25 cellular contexts compared by ENCODE assay signal in the genomic region with DNA sequence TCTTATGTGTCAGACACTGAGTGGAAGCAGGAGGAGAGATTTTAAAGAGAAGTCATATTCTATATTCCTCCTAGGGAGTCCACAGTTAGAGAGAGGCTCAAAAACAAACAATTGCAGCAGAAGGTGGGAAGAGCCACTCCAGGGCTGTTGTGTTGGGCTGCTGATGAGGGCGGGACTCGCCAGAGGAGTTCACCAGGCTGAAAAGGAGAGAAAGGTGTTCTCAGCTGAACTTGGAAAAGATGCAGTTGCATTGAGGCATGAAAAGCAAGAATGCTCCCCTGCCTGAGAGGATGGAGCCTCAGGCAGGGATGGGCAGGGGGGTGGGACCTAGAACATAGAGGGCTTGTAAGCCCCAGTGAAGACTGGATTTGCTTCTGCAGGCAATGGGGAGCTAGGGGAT.
DNase-seq lines count a peak whose midpoint lies in the region; ATAC-seq, FAIRE-seq and TF ChIP-seq lines count a peak whose summit lies in the region.
"Had no signal": no experiment of that assay in that cellular context is flagged by ENCODE, and none has a peak within 500 bp of the region (broad histone marks: within the 10 kb centered on the region; RNA-seq: fewer than 3 reads in every experiment).

No MANE protein-coding gene starts in this region.

- H3K18ac ChIP-seq in H1 (ENCODE audit: extremely low read depth, low read length), result no peak overlapping the region

- no peaks in the 10 kb centered on the region for H3K79me2 ChIP-seq in H1 (ENCODE audit: control insufficient read depth in 1 of 2, insufficient read depth in 2 of 2, low read length in 2 of 2)
- no peaks in the 10 kb centered on the region for H3K79me2 ChIP-seq in neural progenitor cell (ENCODE audit: low read depth)

- H2AFZ ChIP-seq in H1 (ENCODE audit: low read length) (no peak overlapping the region), neural progenitor cell (replicated peaks) (no peak overlapping the region)

- H3K9me3 ChIP-seq in H1 (ENCODE audit: insufficient read depth in 2 of 2, low read depth in 1 of 2, low read length in 1 of 2) (no peaks in the 10 kb centered on the region), neural progenitor cell (ENCODE audit: low read depth) (no peaks in the 10 kb centered on the region), HAP-1 (no peaks in the 10 kb centered on the region)
- H3K9me3 ChIP-seq: A549; BLaER1 treated with 17β-estradiol and CSF1 and Interleukin-3, amounts not matched to agents 10 nM and 100 nM; Caco-2 had no signal

- no peak overlapping the region for H2BK12ac ChIP-seq in H1 (ENCODE audit: low read depth, low read length)

- H3F3A ChIP-seq in neural progenitor cell (ENCODE audit: low read depth), result no peaks in the 10 kb centered on the region

- no peaks in the 10 kb centered on the region for H4K20me1 ChIP-seq in H1 (replicated peaks in 1 of 2; ENCODE audit: control insufficient read depth in 1 of 2, insufficient read depth in 2 of 2, low read length in 2 of 2)
- no peaks in the 10 kb centered on the region for H4K20me1 ChIP-seq in neural progenitor cell (ENCODE audit: low read depth)
- H4K20me1 ChIP-seq: BLaER1 treated with 17β-estradiol and CSF1 and Interleukin-3, amounts not matched to agents 10 nM and 100 nM had no signal

- no peak overlapping the region for H3K56ac ChIP-seq in H1 (replicated peaks; ENCODE audit: insufficient read length, low read depth, low read length)

- H2BK120ac ChIP-seq in H1 (replicated peaks; ENCODE audit: low read depth, low read length), result no peak overlapping the region

- H4K8ac ChIP-seq in H1 (ENCODE audit: extremely low read depth, insufficient read depth, low read length), result no peak overlapping the region; the same call in 1 of the 2 replicates

- peaks cover 44% of the 10 kb centered on the region for H3K4me1 Mint-ChIP-seq in neural progenitor cell
- no peaks in the 10 kb centered on the region for H3K4me1 Mint-ChIP-seq in naive thymus-derived CD8-positive, alpha-beta T cell
- H3K4me1 Mint-ChIP-seq: B cell had no signal

- no peaks in the 10 kb centered on the region for H3K79me1 ChIP-seq in H1 (ENCODE audit: low read depth, low read length)

- no peak for ATAC-seq in HG02852 (IDR thresholded peaks at IDR 0.05; ENCODE audit: unreplicated experiment)
- no peak for ATAC-seq in naive thymus-derived CD8-positive, alpha-beta T cell
- ATAC-seq: A549; CD8-positive, alpha-beta T cell; GM12878 had no signal

- H3K36me3 ChIP-seq in H1 (ENCODE audit: control insufficient read depth in 2 of 4, insufficient read depth in 4 of 4, low read length in 3 of 4) (no peaks in the 10 kb centered on the region), neural progenitor cell (no peaks in the 10 kb centered on the region), HAP-1 (replicated peaks) (no peaks in the 10 kb centered on the region)
- H3K36me3 ChIP-seq: BLaER1 treated with 17β-estradiol and CSF1 and Interleukin-3, amounts not matched to agents 10 nM and 100 nM had no signal

- H2BK20ac ChIP-seq in H1 (ENCODE audit: low read length), result no peak overlapping the region

- no peak for TF ChIP-seq CTCF in H1 (IDR thresholded peaks at IDR 0.05; ENCODE audit: control extremely low read depth in 1 of 3, insufficient read depth in 1 of 3, low read depth in 1 of 3, low read length in 3 of 3)
- no peak for TF ChIP-seq CTCF in neural progenitor cell (IDR thresholded peaks at IDR 0.05)

- H3K23ac ChIP-seq in H1 (ENCODE audit: insufficient read length), result no peak overlapping the region

- H2BK15ac ChIP-seq in H1 (ENCODE audit: low read length), result 0 out of 2 replicates have a peak overlapping the region, but pooled peaks have one; percentile 46

- TF ChIP-seq EP300 in H1 (IDR thresholded peaks at IDR 0.05; ENCODE audit: borderline replicate concordance in 1 of 2, low read depth in 2 of 2, low read length in 2 of 2), result no peak

- H3K4ac ChIP-seq in H1 (replicated peaks; ENCODE audit: insufficient read length, low read depth, low read length), result no peak overlapping the region

- H3K9ac ChIP-seq in H1 (replicated peaks in 1 of 4; ENCODE audit: extremely low read depth in 1 of 4, low read depth in 3 of 4, low read length in 3 of 4), result no peak overlapping the region
- H3K9ac ChIP-seq in neural progenitor cell, result no peak overlapping the region
- H3K9ac ChIP-seq: BLaER1 treated with 17β-estradiol and CSF1 and Interleukin-3, amounts not matched to agents 10 nM and 100 nM had no signal

- H3K14ac ChIP-seq in H1 (ENCODE audit: insufficient read length), result no peak overlapping the region

- H3K27ac Mint-ChIP-seq in neural progenitor cell, result peak overlapping the region; percentile 34
- peak overlapping the region in 1 of 10 donors; percentile 5 for H3K27ac Mint-ChIP-seq in naive thymus-derived CD8-positive, alpha-beta T cell
- H3K27ac Mint-ChIP-seq: B cell; CD4-positive, alpha-beta T cell; CD8-positive, alpha-beta T cell had no signal

- peaks cover 10% of the 10 kb centered on the region for H3K27me3 Mint-ChIP-seq in neural progenitor cell (ENCODE audit: insufficient read depth, low read depth)
- H3K27me3 Mint-ChIP-seq in naive thymus-derived CD8-positive, alpha-beta T cell, result peaks cover 0 to 22% (median 9%) of the 10 kb centered on the region in 5 donors
- H3K27me3 Mint-ChIP-seq: B cell had no signal

- DNase-seq in ELF-1 (ENCODE audit: low read depth, low spot score) (peak; percentile 42), H1 (ENCODE audit: low read depth in 1 of 2, low spot score in 2 of 2) (no peak), left kidney (ENCODE audit: low read depth, low spot score) (peak; percentile 63), neural progenitor cell (ENCODE audit: low spot score) (no peak), HAP-1 (ENCODE audit: low spot score in 2 of 2) (no peak), amniotic stem cell (lab: John Stamatoyannopoulos, UW) (no peak)
- DNase-seq in naive thymus-derived CD8-positive, alpha-beta T cell, result no peak
- DNase-seq: AML-193; Caco-2; Calu3; CD4-positive, alpha-beta T cell; CD8-positive, alpha-beta T cell; DMS79 treated with DMSO at 0.1 percent for 48 hours; GDM1 had no signal

- H3K4me1 ChIP-seq in H1 (replicated peaks in 1 of 4; ENCODE audit: control insufficient read depth in 3 of 4, insufficient read depth in 4 of 4, low read length in 3 of 4) (no peaks in the 10 kb centered on the region), neural progenitor cell (peaks cover 5% of the 10 kb centered on the region), HAP-1 (no peaks in the 10 kb centered on the region)
- H3K4me1 ChIP-seq: A549; BLaER1 treated with 17β-estradiol and CSF1 and Interleukin-3, amounts not matched to agents 10 nM and 100 nM; Caco-2 had no signal

- CTCF ChIA-PET in H1 (lab: Charles Lee; ENCODE audit: partially characterized antibody), result interaction anchor here (0.8 kb wide), 1 partner anchor 9 kb away, joined by 3 read pairs; no protein-coding TSS in a partner anchor

- TF ChIP-seq POLR2A in H1 (IDR thresholded peaks at IDR 0.05; ENCODE audit: control extremely low read depth in 1 of 2, low read depth in 2 of 2, low read length in 2 of 2), result no peak

- H3K4me3 ChIP-seq in H1 (ENCODE audit: extremely low read depth in 1 of 4, insufficient read depth in 2 of 4, low read depth in 3 of 4, low read length in 4 of 4) (no peak overlapping the region), neural progenitor cell (no peak overlapping the region), HAP-1 (no peak overlapping the region)
- H3K4me3 ChIP-seq: A549; BLaER1 treated with 17β-estradiol and CSF1 and Interleukin-3, amounts not matched to agents 10 nM and 100 nM; GM12878 had no signal

- H3K4me3 Mint-ChIP-seq in neural progenitor cell, result no peak overlapping the region
- H3K4me3 Mint-ChIP-seq in naive thymus-derived CD8-positive, alpha-beta T cell, result peak overlapping the region in 1 of 10 donors; percentile 1
- H3K4me3 Mint-ChIP-seq: B cell; CD4-positive, alpha-beta T cell; CD8-positive, alpha-beta T cell had no signal

- no peak overlapping the region for H4K5ac ChIP-seq in H1 (ENCODE audit: insufficient read length, low read depth, low read length)

- peaks cover 6% of the 10 kb centered on the region for H3K9me3 Mint-ChIP-seq in neural progenitor cell
- no peaks in the 10 kb centered on the region for H3K9me3 Mint-ChIP-seq in naive thymus-derived CD8-positive, alpha-beta T cell
- H3K9me3 Mint-ChIP-seq: CD4-positive, alpha-beta T cell; CD8-positive, alpha-beta T cell had no signal

- H2BK5ac ChIP-seq in H1 (ENCODE audit: low read depth, low read length), result no peak overlapping the region

- POLR2A ChIA-PET in H1 (lab: Charles Lee; ENCODE audit: partially characterized antibody), result no interaction called here
- POLR2A ChIA-PET in naive thymus-derived CD8-positive, alpha-beta T cell (lab: Charles Lee), result no interaction called here

- TF ChIP-seq RAD21 in H1 (IDR thresholded peaks at IDR 0.05 in 1 of 2, conservative IDR thresholded peaks at IDR 0.05 in 1 of 2; ENCODE audit: low read depth in 2 of 2, low read length in 2 of 2), result no peak

- H3K4me2 ChIP-seq in H1 (ENCODE audit: insufficient read depth in 1 of 2, low read depth in 2 of 2, low read length in 2 of 2) (no peak overlapping the region), neural progenitor cell (no peak overlapping the region)
- H3K4me2 ChIP-seq: A549; BLaER1 treated with 17β-estradiol and CSF1 and Interleukin-3, amounts not matched to agents 10 nM and 100 nM had no signal

- H2AK5ac ChIP-seq in H1 (ENCODE audit: low read depth, low read length), result no peak overlapping the region

- H3K27ac ChIP-seq in H1 (ENCODE audit: low read depth, low read length) (no peak overlapping the region), neural progenitor cell (no peak overlapping the region)
- H3K27ac ChIP-seq: 22Rv1; A549; BLaER1 treated with 17β-estradiol and CSF1 and Interleukin-3, amounts not matched to agents 10 nM and 100 nM; C4-2B had no signal

- in situ Hi-C loops in HAP-1 (cut with MboI; ENCODE audit: low sequenced_read_pairs), result no loop called here

- H3K27me3 ChIP-seq in H1 (replicated peaks in 1 of 4; ENCODE audit: control insufficient read depth in 3 of 4, extremely low read depth in 1 of 4, insufficient read depth in 3 of 4, low read length in 3 of 4), result no peaks in the 10 kb centered on the region
- no peaks in the 10 kb centered on the region for H3K27me3 ChIP-seq in neural progenitor cell
- H3K27me3 ChIP-seq in HAP-1 (ENCODE audit: low read depth), result no peaks in the 10 kb centered on the region
- H3K27me3 ChIP-seq: BLaER1 treated with 17β-estradiol and CSF1 and Interleukin-3, amounts not matched to agents 10 nM and 100 nM had no signal

- no peak overlapping the region for H4K91ac ChIP-seq in H1 (replicated peaks; ENCODE audit: insufficient read length, low read length)

- FAIRE-seq in H1 (lab: Jason Lieb, UNC), result no peak
- FAIRE-seq: A549, D721Med, GM12878, GM12892, GM18507, GM19239 had no signal

- WGBS in H1 (ENCODE audit: extremely low coverage in 1 of 2, insufficient coverage in 1 of 2, insufficient read length in 1 of 2, insufficient replicate concordance in 2 of 2, low coverage in 1 of 2, low lambda C conversion rate in 2 of 2, missing lambda C conversion rate in 1 of 2), 2 experiments, result 79% methylated on average over 2 of the region's 2 CpGs; no CpG with 5 or more reads in 1 of the 2 experiments

- H3K23me2 ChIP-seq in H1 (ENCODE audit: low read depth, low read length), result no peaks in the 10 kb centered on the region

- H3K36me3 Mint-ChIP-seq in neural progenitor cell, result no peaks in the 10 kb centered on the region
- no peaks in the 10 kb centered on the region for H3K36me3 Mint-ChIP-seq in naive thymus-derived CD8-positive, alpha-beta T cell
- H3K36me3 Mint-ChIP-seq: CD8-positive, alpha-beta T cell had no signal

Comparison
In these comparisons a context has a peak if more than half of its experiments do, and no peak if none do; other contexts are left out.
1. DNase-seq: peak in ELF-1 (single experiment) and left kidney (single experiment); none in H1 (0 of 2), neural progenitor cell (single experiment), HAP-1 (0 of 2), amniotic stem cell (single experiment) and naive thymus-derived CD8-positive, alpha-beta T cell (0 of 10).